ENCODE assay signal across 34 cellular contexts in genomic region chr16:3529175-3529574, GRCh38. TPM values are rescaled to one million over a fixed set of nuclear protein-coding genes. Genes with fewer than 3 reads are reported as not detected.
"Had no signal": no experiment of that assay in that cellular context is flagged by ENCODE, and none has a peak within 500 bp of the region (broad histone marks: within the 10 kb centered on the region; RNA-seq: fewer than 3 reads in every experiment).

No MANE protein-coding gene starts in this region.

- H3K36me3 ChIP-seq: colonic mucosa had no signal

- H3K27ac Mint-ChIP-seq: activated CD4-positive, alpha-beta memory T cell treated with anti-CD3 and anti-CD28 coated beads for 36 hours; activated CD8-positive, alpha-beta memory T cell treated with anti-CD3 and anti-CD28 coated beads, Interleukin-2, amount 10 ng/mL, durations not matched to agents 7 days and 5 days; activated CD8-positive, alpha-beta T cell treated with anti-CD3 and anti-CD28 coated beads, Interleukin-2, amount 10 ng/mL, durations not matched to agents 7 days and 5 days; activated naive CD4-positive, alpha-beta T cell treated with anti-CD3 and anti-CD28 coated beads for 36 hours; activated naive CD4-positive, alpha-beta T cell treated with anti-CD3 and anti-CD28 coated beads, Interleukin-2, amount 50 U/mL, for 24 hours; activated naive CD8-positive, alpha-beta T cell treated with anti-CD3 and anti-CD28 coated beads for 36 hours; activated naive CD8-positive, alpha-beta T cell treated with anti-CD3 and anti-CD28 coated beads, Interleukin-2, amount 50 U/mL, for 24 hours; activated T-helper 2 cell treated with anti-CD3 and anti-CD28 coated beads, Interferon-gamma antibody, Interleukin-2, Interleukin-4, amounts not matched to agents 10 μg/mL and 5 μg/mL and 100 μg/mL, durations not matched to agents 14 hours and 24 hours and 36 hours had no signal

- H3K4me3 Mint-ChIP-seq: activated CD4-positive, alpha-beta memory T cell treated with anti-CD3 and anti-CD28 coated beads for 36 hours; activated CD8-positive, alpha-beta memory T cell treated with anti-CD3 and anti-CD28 coated beads, Interleukin-2, amount 10 ng/mL, durations not matched to agents 7 days and 5 days; activated CD8-positive, alpha-beta T cell treated with anti-CD3 and anti-CD28 coated beads, Interleukin-2, amount 10 ng/mL, durations not matched to agents 7 days and 5 days; activated naive CD4-positive, alpha-beta T cell treated with anti-CD3 and anti-CD28 coated beads for 36 hours; activated naive CD8-positive, alpha-beta T cell treated with anti-CD3 and anti-CD28 coated beads for 36 hours; activated naive CD8-positive, alpha-beta T cell treated with anti-CD3 and anti-CD28 coated beads, Interleukin-2, amount 50 U/mL, for 24 hours; activated T-helper 1 cell treated with anti-CD3 and anti-CD28 coated beads, Interleukin-12 subunit alpha, Interleukin-12 subunit beta, Interleukin-2, Interleukin-4 antibody, amounts not matched to agents 30 ng/mL and 10 ng/mL and 1 ng/mL, durations not matched to agents 14 hours and 24 hours and 36 hours had no signal

- H3K4me3 ChIP-seq: adrenal gland, body of pancreas, colonic mucosa, esophagus squamous epithelium, gastroesophageal sphincter, heart right ventricle, hepatocyte had no signal

- H3K27me3 Mint-ChIP-seq: activated CD4-positive, alpha-beta memory T cell treated with anti-CD3 and anti-CD28 coated beads for 36 hours; activated CD8-positive, alpha-beta memory T cell treated with anti-CD3 and anti-CD28 coated beads, Interleukin-2, amount 10 ng/mL, durations not matched to agents 7 days and 5 days; activated naive CD4-positive, alpha-beta T cell treated with anti-CD3 and anti-CD28 coated beads, Interleukin-2, amount 50 U/mL, for 24 hours; activated naive CD8-positive, alpha-beta T cell treated with anti-CD3 and anti-CD28 coated beads for 36 hours; activated naive CD8-positive, alpha-beta T cell treated with anti-CD3 and anti-CD28 coated beads, Interleukin-2, amount 50 U/mL, for 24 hours had no signal

- H3K9me3 Mint-ChIP-seq: activated CD4-positive, alpha-beta memory T cell treated with anti-CD3 and anti-CD28 coated beads for 36 hours; activated naive CD4-positive, alpha-beta T cell treated with anti-CD3 and anti-CD28 coated beads for 36 hours; activated naive CD4-positive, alpha-beta T cell treated with anti-CD3 and anti-CD28 coated beads, Interleukin-2, amount 50 U/mL, for 24 hours; activated naive CD8-positive, alpha-beta T cell treated with anti-CD3 and anti-CD28 coated beads for 36 hours; activated naive CD8-positive, alpha-beta T cell treated with anti-CD3 and anti-CD28 coated beads, Interleukin-2, amount 50 U/mL, for 24 hours; activated T-helper 1 cell treated with anti-CD3 and anti-CD28 coated beads, Interleukin-12 subunit alpha, Interleukin-12 subunit beta, Interleukin-2, Interleukin-4 antibody, amounts not matched to agents 30 ng/mL and 10 ng/mL and 1 ng/mL, durations not matched to agents 14 hours and 24 hours and 36 hours; activated T-helper 2 cell treated with anti-CD3 and anti-CD28 coated beads, Interferon-gamma antibody, Interleukin-2, Interleukin-4, amounts not matched to agents 10 μg/mL and 5 μg/mL and 100 μg/mL, durations not matched to agents 14 hours and 24 hours and 36 hours had no signal

- H3K4me1 Mint-ChIP-seq: activated naive CD8-positive, alpha-beta T cell treated with anti-CD3 and anti-CD28 coated beads, Interleukin-2, amount 50 U/mL, for 24 hours had no signal

- DNase-seq: activated CD4-positive, alpha-beta memory T cell treated with anti-CD3 and anti-CD28 coated beads for 36 hours; activated CD4-positive, alpha-beta T cell treated with anti-CD3 and anti-CD28 coated beads for 1 hour; activated CD4-positive, alpha-beta T cell treated with anti-CD3 and anti-CD28 coated beads for 4 hours; activated CD8-positive, alpha-beta memory T cell treated with anti-CD3 and anti-CD28 coated beads, Interleukin-2, amount 10 ng/mL, durations not matched to agents 7 days and 5 days; activated CD8-positive, alpha-beta memory T cell treated with anti-CD3 and anti-CD28 coated beads, Interleukin-2, amount 50 U/mL, for 4 hours; activated CD8-positive, alpha-beta T cell treated with anti-CD3 and anti-CD28 coated beads, Interleukin-2, amount 10 ng/mL, durations not matched to agents 7 days and 5 days; activated naive CD4-positive, alpha-beta T cell treated with anti-CD3 and anti-CD28 coated beads for 36 hours; activated naive CD8-positive, alpha-beta T cell treated with anti-CD3 and anti-CD28 coated beads for 36 hours; activated naive CD8-positive, alpha-beta T cell treated with anti-CD3 and anti-CD28 coated beads, Interleukin-2, amount 50 U/mL, for 24 hours; activated T-cell treated with anti-CD3 and anti-CD28 coated beads, Interleukin-2, amount 50 U/mL, for 1 hour; activated T-cell treated with anti-CD3 and anti-CD28 coated beads, Interleukin-2, amount 50 U/mL, for 48 hours; adrenal gland; amygdala; aorta; body of pancreas; colonic mucosa; effector CD8-positive, alpha-beta T cell; esophagus squamous epithelium; foreskin melanocyte; heart right ventricle; T-helper 2 cell had no signal

- H3K27me3 ChIP-seq: adrenal gland, body of pancreas, colonic mucosa, esophagus squamous epithelium, gastroesophageal sphincter, heart right ventricle, hepatocyte had no signal

- H3K9me3 ChIP-seq: adrenal gland, body of pancreas, colonic mucosa, esophagus squamous epithelium, gastroesophageal sphincter, heart right ventricle had no signal

- H3K27ac ChIP-seq: adrenal gland, body of pancreas, colonic mucosa, epithelial cell of prostate, esophagus squamous epithelium, gastroesophageal sphincter, heart right ventricle, hepatocyte had no signal

- H3K4me1 ChIP-seq: adrenal gland, body of pancreas, colonic mucosa had no signal

RNA-seq across cellular contexts. Expression of gene C16orf90, which starts 33.9 kb away (rescaled TPM):
- total RNA-seq: activated CD4-positive, alpha-beta memory T cell treated with anti-CD3 and anti-CD28 coated beads for 36 hours; activated CD8-positive, alpha-beta memory T cell treated with anti-CD3 and anti-CD28 coated beads for 36 hours; activated CD8-positive, alpha-beta memory T cell treated with anti-CD3 and anti-CD28 coated beads, Interleukin-2, amount 10 ng/mL, durations not matched to agents 7 days and 5 days; activated CD8-positive, alpha-beta T cell treated with anti-CD3 and anti-CD28 coated beads, Interleukin-2, amount 10 ng/mL, durations not matched to agents 7 days and 5 days; activated naive CD4-positive, alpha-beta T cell treated with anti-CD3 and anti-CD28 coated beads for 36 hours; activated naive CD8-positive, alpha-beta T cell treated with anti-CD3 and anti-CD28 coated beads for 36 hours; activated T-helper 1 cell treated with anti-CD3 and anti-CD28 coated beads, Interleukin-12 subunit alpha, Interleukin-12 subunit beta, Interleukin-2, Interleukin-4 antibody, amounts not matched to agents 30 ng/mL and 10 ng/mL and 1 ng/mL, durations not matched to agents 14 hours and 24 hours and 36 hours; activated T-helper 2 cell treated with anti-CD3 and anti-CD28 coated beads, Interferon-gamma antibody, Interleukin-2, Interleukin-4, amounts not matched to agents 10 μg/mL and 5 μg/mL and 100 μg/mL, durations not matched to agents 14 hours and 24 hours and 36 hours; adrenal gland; aorta; body of pancreas; colonic mucosa; dermis microvascular lymphatic vessel endothelial cell; endothelial cell of umbilical vein; esophagus squamous epithelium; fibroblast of lung; fibroblast of villous mesenchyme; gastroesophageal sphincter; glomerular endothelial cell; heart right ventricle; hepatocyte had no signal
- polyA plus RNA-seq: adrenal gland, aorta, endothelial cell of umbilical vein, esophagus, fibroblast of lung, heart right ventricle, hepatocyte had no signal

RNA-seq across cellular contexts. Expression of gene NLRC3, which starts 48.0 kb away (rescaled TPM):
- total RNA-seq: fibroblast of villous mesenchyme had no signal
- polyA plus RNA-seq: fibroblast of lung had no signal
